ENCODE assay signal across 15 cellular contexts in genomic region chr6:134724653-134725340, GRCh38.
DNase-seq lines count a peak whose midpoint lies in the region; FAIRE-seq and TF ChIP-seq lines count a peak whose summit lies in the region.
"Had no signal": no experiment of that assay in that cellular context is flagged by ENCODE, and none has a peak within 500 bp of the region (broad histone marks: within the 10 kb centered on the region; RNA-seq: fewer than 3 reads in every experiment).

No MANE protein-coding gene starts in this region.

- H3K9ac ChIP-seq in endothelial cell of umbilical vein (replicated peaks; ENCODE audit: extremely low read depth, insufficient read depth, low read length) (no peak overlapping the region), colonic mucosa (ENCODE audit: low read depth in 2 of 2, low read length in 2 of 2) (no peak overlapping the region)

- DNase-seq in NOMO-1 treated with DMSO at 0.1 percent for 48 hours (lab: John Stamatoyannopoulos, UW; ENCODE audit: unreplicated experiment) (peak; percentile 73), endothelial cell of umbilical vein (ENCODE audit: low read depth, low spot score) (peak; percentile 73), osteoblast (ENCODE audit: insufficient read length, low spot score, missing footprints) (peak; percentile 51), colonic mucosa (no peak), putamen (ENCODE audit: low spot score) (no peak), NCI-H128 (lab: John Stamatoyannopoulos, UW; ENCODE audit: unreplicated experiment) (no peak)
- DNase-seq: effector CD4-positive, alpha-beta T cell; natural killer cell; NCI-H1092; NCI-H345; Peyer's patch; stimulated activated naive CD8-positive, alpha-beta T cell treated with anti-CD3 and anti-CD28 coated beads, Interleukin-15, Interleukin-2, amounts not matched to agents 100 U/mL and 50 U/mL, for 24 hours had no signal

- H3K9me3 ChIP-seq in HEK293 (ENCODE audit: control insufficient read depth, insufficient read depth, low read depth, low read length) (no peaks in the 10 kb centered on the region), endothelial cell of umbilical vein (replicated peaks; ENCODE audit: control insufficient read depth, insufficient read depth, low read length) (no peaks in the 10 kb centered on the region), osteoblast (ENCODE audit: low read depth, low read length) (no peaks in the 10 kb centered on the region), colonic mucosa (no peaks in the 10 kb centered on the region)
- H3K9me3 ChIP-seq: Peyer's patch had no signal

- no peaks in the 10 kb centered on the region for H3K9me1 ChIP-seq in endothelial cell of umbilical vein (replicated peaks; ENCODE audit: control insufficient read depth, extremely low read depth, insufficient read depth, low read length)

- H3K4me3 ChIP-seq in HEK293 (ENCODE audit: low read depth, low read length) (no peak overlapping the region), endothelial cell of umbilical vein (replicated peaks in 1 of 3; ENCODE audit: insufficient read depth in 1 of 3, low read depth in 1 of 3, low read length in 3 of 3) (no peak overlapping the region), osteoblast (ENCODE audit: insufficient read depth, low read length) (no peak overlapping the region), colonic mucosa (no peak overlapping the region)
- H3K4me3 ChIP-seq: Peyer's patch had no signal

- CTCF ChIA-PET in HEK293 (lab: Yijun Ruan, JAX), result interaction anchor here (0.5 to 1.9 kb wide), 3 partner anchors 15 to 1754 kb away, joined by 3 to 5 read pairs (median 4); no protein-coding TSS in a partner anchor
- CTCF ChIA-PET in endothelial cell of umbilical vein (lab: Charles Lee), result interaction anchor here (0.8 to 2.2 kb wide), 3 partner anchors 9 to 559 kb away, joined by 3 to 9 read pairs (median 4); no protein-coding TSS in a partner anchor

- dilution Hi-C loops in endothelial cell of umbilical vein (cut with MboI; ENCODE audit: extremely low pct_ligation_motif_present, low sequenced_read_pairs), result no loop called here

- H3K36me3 ChIP-seq in HEK293 (ENCODE audit: control insufficient read depth in 2 of 2, insufficient read depth in 1 of 2, low read length in 2 of 2), result no peaks in the 10 kb centered on the region
- no peaks in the 10 kb centered on the region for H3K36me3 ChIP-seq in endothelial cell of umbilical vein (ENCODE audit: control insufficient read depth in 2 of 2, extremely low read depth in 1 of 2, insufficient read depth in 2 of 2, low read length in 2 of 2)
- H3K36me3 ChIP-seq in osteoblast (ENCODE audit: insufficient read depth, low read length), result no peaks in the 10 kb centered on the region
- no peaks in the 10 kb centered on the region for H3K36me3 ChIP-seq in colonic mucosa
- H3K36me3 ChIP-seq: Peyer's patch had no signal

- H4K20me1 ChIP-seq in endothelial cell of umbilical vein (replicated peaks; ENCODE audit: control insufficient read depth, extremely low read depth, insufficient read depth, low read length), result no peaks in the 10 kb centered on the region
- H4K20me1 ChIP-seq in osteoblast (ENCODE audit: insufficient read depth, low read length), result no peaks in the 10 kb centered on the region

- no peak for TF ChIP-seq POLR2A in endothelial cell of umbilical vein (IDR thresholded peaks at IDR 0.05; ENCODE audit: low read depth, low read length)

- no peak overlapping the region for H2AFZ ChIP-seq in endothelial cell of umbilical vein (ENCODE audit: low read depth, low read length)
- no peak overlapping the region for H2AFZ ChIP-seq in osteoblast (ENCODE audit: low read length)

- H3K79me2 ChIP-seq in endothelial cell of umbilical vein (ENCODE audit: control insufficient read depth, insufficient read depth, low read length), result no peaks in the 10 kb centered on the region
- no peaks in the 10 kb centered on the region for H3K79me2 ChIP-seq in osteoblast (ENCODE audit: insufficient read depth, low read length)

- H3K4me2 ChIP-seq in endothelial cell of umbilical vein (ENCODE audit: insufficient read depth, low read length) (no peak overlapping the region), osteoblast (ENCODE audit: insufficient read depth, low read length) (peak overlapping the region; percentile 44)

- intact Hi-C loops in endothelial cell of umbilical vein (cut with micrococcal nuclease), result loop anchor here (5.0 kb wide), 1 partner anchor 427 kb away; no protein-coding TSS in a partner anchor
- intact Hi-C loops in colonic mucosa (cut with DNase I), result no loop called here

- no peak overlapping the region for H3K27ac ChIP-seq in HEK293 (ENCODE audit: extremely low read depth, low read depth, low read length)
- peak overlapping the region; percentile 7 for H3K27ac ChIP-seq in endothelial cell of umbilical vein (ENCODE audit: insufficient read depth, low read depth, low read length)
- H3K27ac ChIP-seq in osteoblast (ENCODE audit: low read depth, low read length), result no peak overlapping the region
- H3K27ac ChIP-seq in colonic mucosa, result no peak overlapping the region
- H3K27ac ChIP-seq: Peyer's patch had no signal

- TF ChIP-seq CTCF in HEK293 (tag by site-specific recombination; IDR thresholded peaks at IDR 0.05) (no peak), endothelial cell of umbilical vein (IDR thresholded peaks at IDR 0.05; ENCODE audit: extremely low read depth in 1 of 2, insufficient read depth in 1 of 2, low read depth in 1 of 2, low read length in 2 of 2) (no peak), osteoblast (IDR thresholded peaks at IDR 0.05; ENCODE audit: extremely low read depth, low read depth, low read length) (no peak), colonic mucosa (IDR thresholded peaks at IDR 0.05) (no peak)

- FAIRE-seq in endothelial cell of umbilical vein (lab: Jason Lieb, UNC), result peak; percentile 81
- FAIRE-seq: HTR-8/SVneo, keratinocyte had no signal

- POLR2A ChIA-PET in HEK293 (lab: Yijun Ruan, JAX) (no interaction called here), endothelial cell of umbilical vein (lab: Charles Lee) (no interaction called here)

- H3K27me3 ChIP-seq in endothelial cell of umbilical vein (ENCODE audit: control insufficient read depth in 2 of 2, insufficient read depth in 2 of 2, low read length in 2 of 2), result no peaks in the 10 kb centered on the region
- no peaks in the 10 kb centered on the region for H3K27me3 ChIP-seq in osteoblast (ENCODE audit: insufficient read depth, low read length)
- H3K27me3 ChIP-seq in colonic mucosa, result no peaks in the 10 kb centered on the region
- H3K27me3 ChIP-seq: Peyer's patch had no signal

- H3K4me1 ChIP-seq in HEK293 (ENCODE audit: control insufficient read depth, insufficient read depth, low read length) (peaks cover 21% of the 10 kb centered on the region), endothelial cell of umbilical vein (ENCODE audit: control insufficient read depth, extremely low read depth, insufficient read depth, low read length) (peaks cover 28% of the 10 kb centered on the region), osteoblast (ENCODE audit: insufficient read depth, low read length) (peaks cover 12% of the 10 kb centered on the region), colonic mucosa (no peaks in the 10 kb centered on the region)

- BruUV-seq in endothelial cell of umbilical vein (replicated peaks; lab: Mats Ljungman, UMichigan), result no TSS peak

TF ChIP-seq in HEK293, 187 proteins besides CTCF, POLR2A, EP300 and RAD21 (continues in another document):
- TF ChIP-seq RBAK (tag by site-specific recombination; IDR thresholded peaks at IDR 0.05) (no peak), ZNF514 (tag by site-specific recombination; IDR thresholded peaks at IDR 0.05) (no peak), ZNF138 (tag by site-specific recombination; IDR thresholded peaks at IDR 0.05; ENCODE audit: borderline replicate concordance) (no peak), ZNF639 (tag by site-specific recombination; IDR thresholded peaks at IDR 0.05) (no peak), OSR2 (tag by site-specific recombination; IDR thresholded peaks at IDR 0.05) (peak; percentile 59), ZNF792 (tag by site-specific recombination; IDR thresholded peaks at IDR 0.05) (no peak), ZNF624 (tag by site-specific recombination; IDR thresholded peaks at IDR 0.05) (no peak), HOXD13 (CRISPR knock-in tag; IDR thresholded peaks at IDR 0.05; ENCODE audit: borderline replicate concordance) (no peak), ZNF433 (tag by site-specific recombination; IDR thresholded peaks at IDR 0.05; ENCODE audit: low read depth) (no peak)

TF ChIP-seq in endothelial cell of umbilical vein, 7 proteins besides CTCF, POLR2A, EP300 and RAD21:
- TF ChIP-seq GATA2 (IDR thresholded peaks at IDR 0.05; ENCODE audit: insufficient read depth, insufficient read length, low read depth, low read length) (no peak), MYC (IDR thresholded peaks at IDR 0.05; ENCODE audit: low read depth, low read length) (no peak), MAX (IDR thresholded peaks at IDR 0.05; ENCODE audit: insufficient read depth, insufficient read length) (no peak), EZH2 (IDR thresholded peaks at IDR 0.05; ENCODE audit: borderline replicate concordance, low read depth, low read length, severe bottlenecking) (no peak), POLR2AphosphoS5 (IDR thresholded peaks at IDR 0.05; ENCODE audit: insufficient read depth, low read depth, low read length) (no peak), FOS (IDR thresholded peaks at IDR 0.05; ENCODE audit: borderline replicate concordance, insufficient read depth, low read length) (peak; percentile 55), JUN (IDR thresholded peaks at IDR 0.05; ENCODE audit: borderline replicate concordance, insufficient read depth, insufficient read length, low read depth) (peak; percentile 52)

Comparison
In these comparisons a context has a peak if more than half of its experiments do, and no peak if none do; other contexts are left out.
1. DNase-seq: peak in NOMO-1 treated with DMSO at 0.1 percent for 48 hours (single experiment), endothelial cell of umbilical vein (single experiment) and osteoblast (single experiment); none in colonic mucosa (single experiment), putamen (single experiment) and NCI-H128 (single experiment).